In genomic region chr9:135644631-135645218, GRCh38 we compare ENCODE assay signal across 21 cellular contexts. TPM values are rescaled to one million over a fixed set of nuclear protein-coding genes. Genes with fewer than 3 reads are reported as not detected.
A peak's percentile ranks its signal among the peaks of the same experiment; 100 is the strongest.
DNase-seq lines count a peak whose midpoint lies in the region; ATAC-seq, FAIRE-seq and TF ChIP-seq lines count a peak whose summit lies in the region.
"Had no signal": no experiment of that assay in that cellular context is flagged by ENCODE, and none has a peak within 500 bp of the region (broad histone marks: within the 10 kb centered on the region; RNA-seq: fewer than 3 reads in every experiment).

No MANE protein-coding gene starts in this region.

- H4K91ac ChIP-seq in H1 (replicated peaks; ENCODE audit: insufficient read length, low read length): peak overlapping the region; percentile 87

- no peak overlapping the region for H4K5ac ChIP-seq in H1 (ENCODE audit: insufficient read length, low read depth, low read length)

- peak overlapping the region; percentile 90 for H2BK5ac ChIP-seq in H1 (ENCODE audit: low read depth, low read length)

- H3K9me3 ChIP-seq in H1 (ENCODE audit: insufficient read depth in 2 of 2, low read depth in 1 of 2, low read length in 1 of 2): no peaks in the 10 kb centered on the region
- H3K9me3 ChIP-seq: SK-N-SH had no signal

- peak overlapping the region; percentile 42; the same call in 1 of the 2 replicates for H2AFZ ChIP-seq in H1 (ENCODE audit: low read length)

- no peak for TF ChIP-seq RAD21 in H1 (IDR thresholded peaks at IDR 0.05 in 1 of 2, conservative IDR thresholded peaks at IDR 0.05 in 1 of 2; ENCODE audit: low read depth in 2 of 2, low read length in 2 of 2)

- H3K9me3 Mint-ChIP-seq in osteocyte (ENCODE audit: unreplicated experiment): peaks cover 46% of the 10 kb centered on the region
- H3K9me3 Mint-ChIP-seq in stimulated activated naive CD8-positive, alpha-beta T cell treated with anti-CD3 and anti-CD28 coated beads, Interleukin-15, amount 100 ng/mL, for 72 hours: peaks cover 37 to 64% of the 10 kb centered on the region in 2 donors

- DNase-seq in DMS53 (lab: John Stamatoyannopoulos, UW): peak; percentile 21
- no peak for DNase-seq in DMS53 treated with DMSO at 0.1 percent for 48 hours (lab: John Stamatoyannopoulos, UW; ENCODE audit: unreplicated experiment)
- DNase-seq in NCI-H748 (lab: John Stamatoyannopoulos, UW; ENCODE audit: unreplicated experiment): peak; percentile 56
- DNase-seq in H1 (ENCODE audit: low read depth in 1 of 2, low spot score in 2 of 2): no peak
- DNase-seq in osteocyte (ENCODE audit: extremely low spot score, unreplicated experiment): peak; percentile 49
- DNase-seq in NCI-H226: no peak
- DNase-seq in activated gamma-delta T cell treated with Interleukin-2 at 50 U/mL for 16 hours: no peak
- DNase-seq in stimulated activated naive CD8-positive, alpha-beta T cell treated with anti-CD3 and anti-CD28 coated beads, Interleukin-15, amount 100 ng/mL, for 72 hours: no peak
- DNase-seq: CD8-positive, alpha-beta memory T cell; DMS 273 treated with DMSO at 0.1 percent for 48 hours; EL; NCI-H1436 treated with DMSO at 0.1 percent for 48 hours; NCI-H2081; NCI-H774; SK-N-SH had no signal

- peak overlapping the region; percentile 92; the same call in 1 of the 2 replicates for H2BK12ac ChIP-seq in H1 (ENCODE audit: low read depth, low read length)

- H3K9ac ChIP-seq in H1 (replicated peaks in 1 of 4; ENCODE audit: extremely low read depth in 1 of 4, low read depth in 3 of 4, low read length in 3 of 4): peak overlapping the region in 1 of 4 experiments; percentile 25; a peak in 1 of 7 replicates
- H3K9ac ChIP-seq: BLaER1, SK-N-SH had no signal

- no peak overlapping the region for H3K4me3 Mint-ChIP-seq in osteocyte (ENCODE audit: unreplicated experiment)
- no peak overlapping the region for H3K4me3 Mint-ChIP-seq in stimulated activated naive CD8-positive, alpha-beta T cell treated with anti-CD3 and anti-CD28 coated beads, Interleukin-15, amount 100 ng/mL, for 72 hours
- H3K4me3 Mint-ChIP-seq: CD8-positive, alpha-beta memory T cell had no signal

- CTCF ChIA-PET in H1 (lab: Charles Lee; ENCODE audit: partially characterized antibody): no interaction called here

- H2BK120ac ChIP-seq in H1 (replicated peaks; ENCODE audit: low read depth, low read length): no peak overlapping the region

- peaks cover 2% of the 10 kb centered on the region for H3K4me1 Mint-ChIP-seq in osteocyte (ENCODE audit: unreplicated experiment)
- H3K4me1 Mint-ChIP-seq in stimulated activated naive CD8-positive, alpha-beta T cell treated with anti-CD3 and anti-CD28 coated beads, Interleukin-15, amount 100 ng/mL, for 72 hours: no peaks in the 10 kb centered on the region
- H3K4me1 Mint-ChIP-seq: CD8-positive, alpha-beta memory T cell had no signal

- H3K4me3 ChIP-seq in H1 (ENCODE audit: extremely low read depth in 1 of 4, insufficient read depth in 2 of 4, low read depth in 3 of 4, low read length in 4 of 4): no peak overlapping the region
- H3K4me3 ChIP-seq: BLaER1 had no signal

- no peak overlapping the region for H3K14ac ChIP-seq in H1 (ENCODE audit: insufficient read length)

- no peaks in the 10 kb centered on the region for H3K36me3 Mint-ChIP-seq in osteocyte (ENCODE audit: unreplicated experiment)

- H3K4me2 ChIP-seq in H1 (ENCODE audit: insufficient read depth in 1 of 2, low read depth in 2 of 2, low read length in 2 of 2): 0 out of 4 replicates have a peak overlapping the region, but pooled peaks of 1 of the 2 experiments have one; percentile 3
- H3K4me2 ChIP-seq: BLaER1, SK-N-SH had no signal

- peak overlapping the region; percentile 51; the same call in 1 of the 2 replicates for H3K27ac ChIP-seq in H1 (ENCODE audit: low read depth, low read length)
- H3K27ac ChIP-seq: 22Rv1, BLaER1 had no signal

- TF ChIP-seq POLR2A in H1 (IDR thresholded peaks at IDR 0.05; ENCODE audit: control extremely low read depth in 1 of 2, low read depth in 2 of 2, low read length in 2 of 2): no peak; a peak in 1 of 3 replicates

- ATAC-seq in stimulated activated naive CD8-positive, alpha-beta T cell treated with anti-CD3 and anti-CD28 coated beads, Interleukin-15, amount 100 ng/mL, for 72 hours: no peak
- ATAC-seq: Panc1, Right ventricle myocardium inferior had no signal

- no peak overlapping the region; the same call in 1 of the 2 replicates for H2AK5ac ChIP-seq in H1 (ENCODE audit: low read depth, low read length)

- POLR2A ChIA-PET in H1 (lab: Charles Lee; ENCODE audit: partially characterized antibody): interaction anchor here (0.9 kb wide), 1 partner anchor 9 kb away, joined by 3 read pairs; no protein-coding TSS in a partner anchor

- no peaks in the 10 kb centered on the region for H4K20me1 ChIP-seq in H1 (replicated peaks in 1 of 2; ENCODE audit: control insufficient read depth in 1 of 2, insufficient read depth in 2 of 2, low read length in 2 of 2)
- H4K20me1 ChIP-seq: BLaER1 had no signal

- H3K4ac ChIP-seq in H1 (replicated peaks; ENCODE audit: insufficient read length, low read depth, low read length): no peak overlapping the region

- H3K23ac ChIP-seq in H1 (ENCODE audit: insufficient read length): no peak overlapping the region

- H3K27me3 ChIP-seq in H1 (replicated peaks in 1 of 4; ENCODE audit: control insufficient read depth in 3 of 4, extremely low read depth in 1 of 4, insufficient read depth in 3 of 4, low read length in 3 of 4): no peaks in the 10 kb centered on the region
- H3K27me3 ChIP-seq: BLaER1 had no signal

- TF ChIP-seq EP300 in H1 (IDR thresholded peaks at IDR 0.05; ENCODE audit: borderline replicate concordance in 1 of 2, low read depth in 2 of 2, low read length in 2 of 2): no peak

- H3K27me3 Mint-ChIP-seq in osteocyte (ENCODE audit: unreplicated experiment): no peaks in the 10 kb centered on the region
- peaks cover 17% of the 10 kb centered on the region for H3K27me3 Mint-ChIP-seq in stimulated activated naive CD8-positive, alpha-beta T cell treated with anti-CD3 and anti-CD28 coated beads, Interleukin-15, amount 100 ng/mL, for 72 hours

- H3K23me2 ChIP-seq in H1 (ENCODE audit: low read depth, low read length): no peaks in the 10 kb centered on the region; the same call in 1 of the 2 replicates

- peak overlapping the region; percentile 80; the same call in 1 of the 2 replicates for H3K18ac ChIP-seq in H1 (ENCODE audit: extremely low read depth, low read length)

- H2BK20ac ChIP-seq in H1 (ENCODE audit: low read length): peak overlapping the region; percentile 91

- H4K8ac ChIP-seq in H1 (ENCODE audit: extremely low read depth, insufficient read depth, low read length): no peak overlapping the region

- H3K27ac Mint-ChIP-seq in osteocyte (ENCODE audit: unreplicated experiment): no peak overlapping the region
- H3K27ac Mint-ChIP-seq in stimulated activated naive CD8-positive, alpha-beta T cell treated with anti-CD3 and anti-CD28 coated beads, Interleukin-15, amount 100 ng/mL, for 72 hours: peak overlapping the region in 1 of 2 donors; percentile 48
- H3K27ac Mint-ChIP-seq: CD8-positive, alpha-beta memory T cell had no signal

- H3K79me2 ChIP-seq in H1 (ENCODE audit: control insufficient read depth in 1 of 2, insufficient read depth in 2 of 2, low read length in 2 of 2): no peaks in the 10 kb centered on the region

- H3K36me3 ChIP-seq in H1 (ENCODE audit: control insufficient read depth in 2 of 4, insufficient read depth in 4 of 4, low read length in 3 of 4): no peaks in the 10 kb centered on the region
- H3K36me3 ChIP-seq: BLaER1 had no signal

- peak; percentile 13 for FAIRE-seq in H1 (lab: Jason Lieb, UNC)

- no peaks in the 10 kb centered on the region for H3K79me1 ChIP-seq in H1 (ENCODE audit: low read depth, low read length)

- peaks cover 0 to 14% (median 2%) of the 10 kb centered on the region in 4 experiments; a peak in 4 of 7 replicates for H3K4me1 ChIP-seq in H1 (replicated peaks in 1 of 4; ENCODE audit: control insufficient read depth in 3 of 4, insufficient read depth in 4 of 4, low read length in 3 of 4)

- H2BK15ac ChIP-seq in H1 (ENCODE audit: low read length): no peak overlapping the region

- no peak for TF ChIP-seq CTCF in H1 (IDR thresholded peaks at IDR 0.05; ENCODE audit: control extremely low read depth in 1 of 3, insufficient read depth in 1 of 3, low read depth in 1 of 3, low read length in 3 of 3)
- TF ChIP-seq CTCF in osteocyte (IDR thresholded peaks at IDR 0.05): no peak

- 72% methylated on average over 5 of the region's 5 CpGs; no CpG with 5 or more reads in 1 of the 2 experiments for WGBS in H1 (ENCODE audit: extremely low coverage in 1 of 2, insufficient coverage in 1 of 2, insufficient read length in 1 of 2, insufficient replicate concordance in 2 of 2, low coverage in 1 of 2, low lambda C conversion rate in 2 of 2, missing lambda C conversion rate in 1 of 2), 2 experiments

- H3K56ac ChIP-seq in H1 (replicated peaks; ENCODE audit: insufficient read length, low read depth, low read length): no peak overlapping the region

RNA-seq across cellular contexts. Expression of gene GLT6D1, which starts 5.4 kb away (rescaled TPM):
- 1.3 and 1.6 TPM in 2 replicates for total RNA-seq in H1 (2021; fragmentation: NEBNext Ultra II Directional; extraction: Animal tissue kit (Norgen Biotek cat#: 25700))
- 2.1 and 2.2 TPM in 2 replicates for polyA plus RNA-seq in H1 (2011; rRNA removed)
- polyA plus RNA-seq in H1 (2011; cell fraction: cytosol; rRNA removed): 2.5 TPM
- 3.9 TPM for polyA plus RNA-seq in H1 (2011; cell fraction: nucleus; rRNA removed)
- 1.2 to 1.5 TPM (median 1.4 TPM) in 4 replicates for polyA plus RNA-seq in H1 (2012, experiment 1 of 2)
- 0.66 TPM for polyA plus RNA-seq in H1 (2012, experiment 2 of 2)
- 0.06 TPM for polyA plus RNA-seq in H1 (2013, experiment 1 of 2)
- 0.07 TPM for polyA plus RNA-seq in H1 (2013, experiment 2 of 2)
- 0.71 and 1.6 TPM in 2 replicates for polyA minus RNA-seq in H1 (2011; rRNA and poly(A)+ RNA removed)
- polyA minus RNA-seq in H1 (2011; cell fraction: cytosol; rRNA and poly(A)+ RNA removed): 0.95 TPM
- polyA minus RNA-seq in H1 (2011; cell fraction: nucleus; rRNA and poly(A)+ RNA removed): 1.00 TPM
- total RNA-seq in osteocyte: not detected in 2 replicates
- total RNA-seq: CD8-positive, alpha-beta memory T cell; H4; LHCN-M2; Right ventricle myocardium inferior had no signal
- polyA plus RNA-seq: CD8-positive, alpha-beta memory T cell; SK-N-SH had no signal

RNA-seq across cellular contexts. Expression of gene LCN9, which starts 18.4 kb away (rescaled TPM):
- total RNA-seq in H1 (2021; fragmentation: NEBNext Ultra II Directional; extraction: Animal tissue kit (Norgen Biotek cat#: 25700)): 3.1 and 3.7 TPM in 2 replicates
- 2.3 and 2.6 TPM in 2 replicates for polyA plus RNA-seq in H1 (2011; rRNA removed)
- 5.3 TPM for polyA plus RNA-seq in H1 (2011; cell fraction: cytosol; rRNA removed)
- 47.6 TPM for polyA plus RNA-seq in H1 (2011; cell fraction: nucleus; rRNA removed)
- 6.5 to 8.6 TPM (median 8.0 TPM) in 4 replicates for polyA plus RNA-seq in H1 (2012, experiment 1 of 2)
- 1.1 TPM for polyA plus RNA-seq in H1 (2012, experiment 2 of 2)
- not detected for polyA plus RNA-seq in H1 (2013, experiment 1 of 2)
- 0.18 TPM for polyA plus RNA-seq in H1 (2013, experiment 2 of 2)
- polyA minus RNA-seq in H1 (2011; rRNA and poly(A)+ RNA removed): 0.60 and 0.83 TPM in 2 replicates
- not detected for polyA minus RNA-seq in H1 (2011; cell fraction: cytosol; rRNA and poly(A)+ RNA removed)
- polyA minus RNA-seq in H1 (2011; cell fraction: nucleus; rRNA and poly(A)+ RNA removed): 7.2 TPM
- total RNA-seq in osteocyte: not detected in 2 replicates
- total RNA-seq: CD8-positive, alpha-beta memory T cell; H4; LHCN-M2; Right ventricle myocardium inferior had no signal
- polyA plus RNA-seq: CD8-positive, alpha-beta memory T cell; SK-N-SH had no signal

RNA-seq across cellular contexts. Expression of gene SOHLH1, which starts 54.6 kb away (rescaled TPM):
- total RNA-seq in H1 (2021; fragmentation: NEBNext Ultra II Directional; extraction: Animal tissue kit (Norgen Biotek cat#: 25700)): not detected in 2 replicates
- 0.05 and 0.11 TPM in 2 replicates for polyA plus RNA-seq in H1 (2011; rRNA removed)
- polyA plus RNA-seq in H1 (2011; cell fraction: cytosol; rRNA removed): not detected
- 0.36 TPM for polyA plus RNA-seq in H1 (2011; cell fraction: nucleus; rRNA removed)
- polyA plus RNA-seq in H1 (2012, experiment 1 of 2): not detected in 4 replicates
- not detected for polyA plus RNA-seq in H1 (2012, experiment 2 of 2)
- not detected for polyA plus RNA-seq in H1 (2013, experiment 1 of 2)
- not detected for polyA plus RNA-seq in H1 (2013, experiment 2 of 2)
- polyA minus RNA-seq in H1 (2011; rRNA and poly(A)+ RNA removed): not detected in 2 replicates
- not detected for polyA minus RNA-seq in H1 (2011; cell fraction: cytosol; rRNA and poly(A)+ RNA removed)
- not detected for polyA minus RNA-seq in H1 (2011; cell fraction: nucleus; rRNA and poly(A)+ RNA removed)
- total RNA-seq in osteocyte: not detected in 2 replicates
- total RNA-seq: CD8-positive, alpha-beta memory T cell; H4; LHCN-M2; Right ventricle myocardium inferior had no signal
- polyA plus RNA-seq: CD8-positive, alpha-beta memory T cell; SK-N-SH had no signal

RNA-seq across cellular contexts. Expression of gene KCNT1, which starts 57.3 kb away (rescaled TPM):
- total RNA-seq in H1 (2021; fragmentation: NEBNext Ultra II Directional; extraction: Animal tissue kit (Norgen Biotek cat#: 25700)): 0.13 and 0.44 TPM in 2 replicates
- polyA plus RNA-seq in H1 (2011; rRNA removed): 0.20 and 0.35 TPM in 2 replicates
- 0.19 TPM for polyA plus RNA-seq in H1 (2011; cell fraction: cytosol; rRNA removed)
- polyA plus RNA-seq in H1 (2011; cell fraction: nucleus; rRNA removed): 1.4 TPM
- polyA plus RNA-seq in H1 (2012, experiment 1 of 2): 0.17 to 0.41 TPM (median 0.29 TPM) in 4 replicates
- polyA plus RNA-seq in H1 (2012, experiment 2 of 2): 0.28 TPM
- polyA plus RNA-seq in H1 (2013, experiment 1 of 2): 0.10 TPM
- 0.07 TPM for polyA plus RNA-seq in H1 (2013, experiment 2 of 2)
- 0.32 and 0.66 TPM in 2 replicates for polyA minus RNA-seq in H1 (2011; rRNA and poly(A)+ RNA removed)
- polyA minus RNA-seq in H1 (2011; cell fraction: cytosol; rRNA and poly(A)+ RNA removed): not detected
- polyA minus RNA-seq in H1 (2011; cell fraction: nucleus; rRNA and poly(A)+ RNA removed): 0.30 TPM
- not detected in 2 replicates for total RNA-seq in osteocyte
- total RNA-seq: CD8-positive, alpha-beta memory T cell; H4; LHCN-M2 had no signal

Comparison
In these comparisons a context has a peak if more than half of its experiments do, and no peak if none do; other contexts are left out.
1. DNase-seq: peak in DMS53 (single experiment), NCI-H748 (single experiment) and osteocyte (single experiment); none in DMS53 treated with DMSO at 0.1 percent for 48 hours (single experiment), H1 (0 of 2), NCI-H226 (single experiment), activated gamma-delta T cell treated with Interleukin-2 at 50 U/mL for 16 hours (single experiment) and stimulated activated naive CD8-positive, alpha-beta T cell treated with anti-CD3 and anti-CD28 coated beads, Interleukin-15, amount 100 ng/mL, for 72 hours (0 of 2).